Comparison of ENCODE assay signal across 14 cellular contexts in the genomic region with DNA sequence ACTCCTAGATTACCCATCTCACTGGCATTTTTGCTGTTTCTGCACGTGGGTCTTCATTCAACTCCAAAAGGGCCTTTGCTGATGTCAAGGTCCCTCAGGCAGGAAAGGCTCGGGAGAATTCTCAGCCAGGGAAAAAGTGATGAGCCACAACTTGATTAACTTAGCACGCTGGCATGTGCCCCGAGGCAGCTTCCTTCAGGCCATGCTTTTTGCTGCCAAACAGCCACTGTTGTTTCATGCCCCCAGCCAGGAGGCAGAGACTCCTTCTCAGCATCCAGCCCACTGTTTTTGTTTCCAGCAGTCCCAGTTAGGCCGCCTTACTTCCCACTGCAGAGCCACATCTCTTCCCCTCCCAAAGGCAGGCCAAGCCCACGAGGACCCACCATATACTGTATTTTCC.
"Had no signal": no experiment of that assay in that cellular context is flagged by ENCODE, and none has a peak within 500 bp of the region (broad histone marks: within the 10 kb centered on the region; RNA-seq: fewer than 3 reads in every experiment).

No MANE protein-coding gene starts in this region.

- H3K9me3 Mint-ChIP-seq: activated naive CD4-positive, alpha-beta T cell treated with anti-CD3 and anti-CD28 coated beads, Interleukin-2, amount 50 U/mL, for 72 hours; activated T-helper 1 cell treated with anti-CD3 and anti-CD28 coated beads, Interleukin-12 subunit alpha, Interleukin-12 subunit beta, Interleukin-2, Interleukin-4 antibody, amounts not matched to agents 30 ng/mL and 10 ng/mL and 1 ng/mL, durations not matched to agents 14 hours and 24 hours and 36 hours; natural killer cell treated with Interleukin-12 subunit alpha and Interleukin-12 subunit beta and Interleukin-15 and Interleukin-18, amount 100 ng/mL, for 72 hours; stimulated activated naive CD8-positive, alpha-beta T cell treated with anti-CD3 and anti-CD28 coated beads, Interleukin-15, amount 100 ng/mL, for 72 hours had no signal

- H3K36me3 ChIP-seq: adrenal gland, upper lobe of left lung had no signal

- H3K27ac ChIP-seq: adrenal gland, testis, upper lobe of left lung had no signal

- DNase-seq: activated CD4-positive, alpha-beta T cell treated with anti-CD3 and anti-CD28 coated beads for 36 hours; activated CD4-positive, alpha-beta T cell treated with anti-CD3 and anti-CD28 coated beads, Interleukin-2, amount 50 U/mL, for 48 hours; activated gamma-delta T cell treated with Interleukin-2 at 50 U/mL for 16 hours; adrenal gland; nucleus accumbens; retina; stimulated activated CD4-positive, alpha-beta T cell treated with anti-CD3 and anti-CD28 coated beads, Interleukin-2, amount 100 ng/mL, for 48 hours; stimulated activated naive CD8-positive, alpha-beta T cell treated with anti-CD3 and anti-CD28 coated beads, Interleukin-15, amount 100 ng/mL, for 72 hours; T-helper 2 cell; testis had no signal

- H3K9me3 ChIP-seq: adrenal gland, testis had no signal

- H3K27me3 ChIP-seq: adrenal gland, testis, upper lobe of left lung had no signal

- ATAC-seq: activated CD4-positive, alpha-beta T cell treated with anti-CD3 and anti-CD28 coated beads for 36 hours; activated naive CD4-positive, alpha-beta T cell treated with anti-CD3 and anti-CD28 coated beads, Interleukin-2, amount 50 U/mL, for 72 hours; natural killer cell treated with Interleukin-12 subunit alpha and Interleukin-12 subunit beta and Interleukin-15 and Interleukin-18, amount 100 ng/mL, for 72 hours; stimulated activated naive CD8-positive, alpha-beta T cell treated with anti-CD3 and anti-CD28 coated beads, Interleukin-15, amount 100 ng/mL, for 72 hours had no signal

- H3K4me1 Mint-ChIP-seq: activated CD4-positive, alpha-beta T cell treated with anti-CD3 and anti-CD28 coated beads for 36 hours; stimulated activated naive CD8-positive, alpha-beta T cell treated with anti-CD3 and anti-CD28 coated beads, Interleukin-15, amount 100 ng/mL, for 72 hours had no signal

- H3K4me3 Mint-ChIP-seq: activated CD4-positive, alpha-beta T cell treated with anti-CD3 and anti-CD28 coated beads for 36 hours; activated T-helper 1 cell treated with anti-CD3 and anti-CD28 coated beads, Interleukin-12 subunit alpha, Interleukin-12 subunit beta, Interleukin-2, Interleukin-4 antibody, amounts not matched to agents 30 ng/mL and 10 ng/mL and 1 ng/mL, durations not matched to agents 14 hours and 24 hours and 36 hours; natural killer cell treated with Interleukin-12 subunit alpha and Interleukin-12 subunit beta and Interleukin-15 and Interleukin-18, amount 100 ng/mL, for 72 hours; stimulated activated naive CD8-positive, alpha-beta T cell treated with anti-CD3 and anti-CD28 coated beads, Interleukin-15, amount 100 ng/mL, for 72 hours had no signal

- H3K4me1 ChIP-seq: adrenal gland, testis, upper lobe of left lung had no signal

- H3K27ac Mint-ChIP-seq: activated CD4-positive, alpha-beta T cell treated with anti-CD3 and anti-CD28 coated beads for 36 hours; activated T-helper 1 cell treated with anti-CD3 and anti-CD28 coated beads, Interleukin-12 subunit alpha, Interleukin-12 subunit beta, Interleukin-2, Interleukin-4 antibody, amounts not matched to agents 30 ng/mL and 10 ng/mL and 1 ng/mL, durations not matched to agents 14 hours and 24 hours and 36 hours; natural killer cell treated with Interleukin-12 subunit alpha and Interleukin-12 subunit beta and Interleukin-15 and Interleukin-18, amount 100 ng/mL, for 72 hours; stimulated activated naive CD8-positive, alpha-beta T cell treated with anti-CD3 and anti-CD28 coated beads, Interleukin-15, amount 100 ng/mL, for 72 hours had no signal

- H3K4me3 ChIP-seq: adrenal gland, testis, upper lobe of left lung had no signal

- H3K36me3 Mint-ChIP-seq: activated naive CD4-positive, alpha-beta T cell treated with anti-CD3 and anti-CD28 coated beads, Interleukin-2, amount 50 U/mL, for 72 hours; natural killer cell treated with Interleukin-12 subunit alpha and Interleukin-12 subunit beta and Interleukin-15 and Interleukin-18, amount 100 ng/mL, for 72 hours had no signal
